ENCODE assay signal across 18 cellular contexts in the genomic region with DNA sequence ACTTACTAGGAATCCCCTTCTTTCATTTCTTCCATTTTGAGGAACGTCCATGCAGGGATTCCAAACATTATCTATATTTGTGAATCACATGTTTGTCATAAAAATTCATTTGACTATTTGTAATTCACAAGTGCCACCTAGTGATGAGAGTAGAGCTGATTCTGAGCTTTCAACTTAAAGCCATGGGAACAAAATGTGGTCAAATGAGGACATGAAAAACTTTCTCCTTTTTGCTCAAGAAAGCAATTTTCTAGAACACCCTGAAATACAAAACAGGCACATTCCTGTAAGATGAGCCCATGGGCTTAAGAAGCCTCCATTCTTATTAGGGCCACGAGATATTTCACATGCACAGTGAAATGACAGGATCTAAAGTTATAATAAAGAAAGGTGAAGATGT. TPM values are rescaled to one million over a fixed set of nuclear protein-coding genes. Genes with fewer than 3 reads are reported as not detected.
DNase-seq lines count a peak whose midpoint lies in the region; ATAC-seq, FAIRE-seq and TF ChIP-seq lines count a peak whose summit lies in the region.
"Had no signal": no experiment of that assay in that cellular context is flagged by ENCODE, and none has a peak within 500 bp of the region (broad histone marks: within the 10 kb centered on the region; RNA-seq: fewer than 3 reads in every experiment).

No MANE protein-coding gene starts in this region.

- DNase-seq in AML-193 (lab: John Stamatoyannopoulos, UW) (peak; percentile 12 to 15), astrocyte (ENCODE audit: low read depth) (peak; percentile 1), inferior parietal cortex (ENCODE audit: extremely low spot score) (peak; percentile 27), NCI-H345 treated with DMSO at 0.1 percent for 48 hours (lab: John Stamatoyannopoulos, UW; ENCODE audit: unreplicated experiment) (no peak), NOMO-1 treated with dmso at 0.1 percent for 144 hours (lab: John Stamatoyannopoulos, UW; ENCODE audit: unreplicated experiment) (no peak), NCI-H1092 treated with DMSO at 0.1 percent for 48 hours (lab: John Stamatoyannopoulos, UW) (no peak)
- DNase-seq in activated T-cell treated with anti-CD3 and anti-CD28 coated beads, Interleukin-2, amount 50 U/mL, for 4 hours: no peak
- DNase-seq: activated CD8-positive, alpha-beta memory T cell treated with anti-CD3 and anti-CD28 coated beads, Interleukin-2, amount 50 U/mL, for 48 hours; aorta; C1 segment of cervical spinal cord; NCI-H2107; small intestine; uterus had no signal

- H3K9ac ChIP-seq in KMS-11: no peak overlapping the region; the same call in 1 of the 2 replicates
- H3K9ac ChIP-seq in astrocyte (ENCODE audit: low read length): no peak overlapping the region

- no peak overlapping the region for H3K4me3 Mint-ChIP-seq in astrocyte (ENCODE audit: unreplicated experiment)
- no peak overlapping the region for H3K4me3 Mint-ChIP-seq in activated T-cell treated with anti-CD3 and anti-CD28 coated beads, Interleukin-2, amount 50 U/mL, for 4 hours
- H3K4me3 Mint-ChIP-seq: natural killer cell treated with Interleukin-12 subunit alpha and Interleukin-12 subunit beta and Interleukin-15 and Interleukin-18, amount 100 ng/mL, for 72 hours had no signal

- H3K4me1 ChIP-seq in KMS-11 (ENCODE audit: low read depth, poor library complexity, severe bottlenecking) (peaks cover 42% of the 10 kb centered on the region), astrocyte (ENCODE audit: insufficient read depth, low read length) (no peaks in the 10 kb centered on the region)
- H3K4me1 ChIP-seq: uterus had no signal

- FAIRE-seq in astrocyte (lab: Jason Lieb, UNC): peak; percentile 17
- FAIRE-seq: keratinocyte, RCC 7860, small intestine, TTC549 had no signal

- no peaks in the 10 kb centered on the region for H3K9me3 ChIP-seq in astrocyte (ENCODE audit: insufficient read depth, low read depth, low read length)
- H3K9me3 ChIP-seq: uterus had no signal

- H3K27me3 ChIP-seq in KMS-11 (ENCODE audit: insufficient read depth, low read depth) (no peaks in the 10 kb centered on the region), astrocyte (ENCODE audit: insufficient read depth, low read length) (no peaks in the 10 kb centered on the region)
- H3K27me3 ChIP-seq: uterus had no signal

- no peaks in the 10 kb centered on the region for H3K27me3 Mint-ChIP-seq in astrocyte (ENCODE audit: low read depth, unreplicated experiment)
- H3K27me3 Mint-ChIP-seq in activated T-cell treated with anti-CD3 and anti-CD28 coated beads, Interleukin-2, amount 50 U/mL, for 4 hours (ENCODE audit: low read depth): no peaks in the 10 kb centered on the region
- H3K27me3 Mint-ChIP-seq: natural killer cell treated with Interleukin-12 subunit alpha and Interleukin-12 subunit beta and Interleukin-15 and Interleukin-18, amount 100 ng/mL, for 72 hours had no signal

- ATAC-seq in activated T-cell treated with anti-CD3 and anti-CD28 coated beads, Interleukin-2, amount 50 U/mL, for 4 hours: no peak
- ATAC-seq: natural killer cell treated with Interleukin-12 subunit alpha and Interleukin-12 subunit beta and Interleukin-15 and Interleukin-18, amount 100 ng/mL, for 72 hours had no signal

- no peak overlapping the region for H2AFZ ChIP-seq in KMS-11 (ENCODE audit: low read depth)
- no peak overlapping the region for H2AFZ ChIP-seq in astrocyte (ENCODE audit: low read depth, low read length)

- H3K27ac ChIP-seq in KMS-11: peak overlapping the region; percentile 65; the same call in 1 of the 2 replicates
- H3K27ac ChIP-seq in astrocyte (ENCODE audit: low read depth, low read length): no peak overlapping the region
- H3K27ac ChIP-seq: uterus had no signal

- no peaks in the 10 kb centered on the region for H3K36me3 Mint-ChIP-seq in astrocyte (ENCODE audit: low read depth, unreplicated experiment)
- H3K36me3 Mint-ChIP-seq in activated T-cell treated with anti-CD3 and anti-CD28 coated beads, Interleukin-2, amount 50 U/mL, for 4 hours (ENCODE audit: insufficient read depth): peaks cover 14% of the 10 kb centered on the region

- H4K20me1 ChIP-seq in KMS-11 (ENCODE audit: insufficient read depth) (0 out of 2 replicates have a peak, but pooled peaks cover 5% of the 10 kb centered on the region), astrocyte (ENCODE audit: insufficient read depth, low read length) (peaks cover 68% of the 10 kb centered on the region)

- no peak overlapping the region for H3K4me3 ChIP-seq in KMS-11 (IDR thresholded peaks at IDR 0.05; ENCODE audit: insufficient read depth, low read depth, low read length)
- H3K4me3 ChIP-seq in astrocyte (ENCODE audit: insufficient read depth, low read depth, low read length): no peak overlapping the region
- H3K4me3 ChIP-seq: uterus had no signal

- H3K9me3 Mint-ChIP-seq in astrocyte (ENCODE audit: unreplicated experiment): no peaks in the 10 kb centered on the region
- H3K9me3 Mint-ChIP-seq in activated T-cell treated with anti-CD3 and anti-CD28 coated beads, Interleukin-2, amount 50 U/mL, for 4 hours: no peaks in the 10 kb centered on the region
- H3K9me3 Mint-ChIP-seq: natural killer cell treated with Interleukin-12 subunit alpha and Interleukin-12 subunit beta and Interleukin-15 and Interleukin-18, amount 100 ng/mL, for 72 hours had no signal

- 0 out of 2 replicates have a peak, but pooled peaks have one; percentile 9 for TF ChIP-seq CTCF in KMS-11 (conservative IDR thresholded peaks at IDR 0.05; ENCODE audit: low read depth, low read length)
- no peak for TF ChIP-seq CTCF in astrocyte (IDR thresholded peaks at IDR 0.05; ENCODE audit: insufficient read depth, low read depth, low read length)

- no peaks in the 10 kb centered on the region for H3K36me3 ChIP-seq in KMS-11 (ENCODE audit: insufficient read depth)
- peaks cover 3% of the 10 kb centered on the region for H3K36me3 ChIP-seq in astrocyte (ENCODE audit: insufficient read depth, low read length)
- H3K36me3 ChIP-seq: uterus had no signal

- H3K27ac Mint-ChIP-seq in astrocyte (ENCODE audit: unreplicated experiment): no peak overlapping the region
- H3K27ac Mint-ChIP-seq: natural killer cell treated with Interleukin-12 subunit alpha and Interleukin-12 subunit beta and Interleukin-15 and Interleukin-18, amount 100 ng/mL, for 72 hours had no signal

- H3K4me2 ChIP-seq in KMS-11 (peak overlapping the region; percentile 73), astrocyte (ENCODE audit: low read length) (no peak overlapping the region)

- H3K79me2 ChIP-seq in KMS-11 (ENCODE audit: insufficient read depth, low read depth) (peaks cover 3% of the 10 kb centered on the region; the same call in 1 of the 2 replicates), astrocyte (ENCODE audit: insufficient read depth, low read length) (peaks cover 93% of the 10 kb centered on the region)

- H3K4me1 Mint-ChIP-seq in astrocyte (ENCODE audit: low read depth, unreplicated experiment): peaks cover 6% of the 10 kb centered on the region
- H3K4me1 Mint-ChIP-seq in activated T-cell treated with anti-CD3 and anti-CD28 coated beads, Interleukin-2, amount 50 U/mL, for 4 hours (ENCODE audit: low read depth): peaks cover 20% of the 10 kb centered on the region

RNA-seq across cellular contexts. Expression of gene MAP3K7, which starts 12.3 kb away (rescaled TPM):
- total RNA-seq in astrocyte: 33.4 and 33.8 TPM in 2 replicates
- 10 to 100 TPM; 15.4 to 17.4 (median 17.0) TPM for total RNA-seq in activated T-cell treated with anti-CD3 and anti-CD28 coated beads, Interleukin-2, amount 50 U/mL, for 4 hours

Comparison
In these comparisons a context has a peak if more than half of its experiments do, and no peak if none do; other contexts are left out.
1. DNase-seq: peak in AML-193 (2 of 2), astrocyte (single experiment) and inferior parietal cortex (single experiment); none in NCI-H345 treated with DMSO at 0.1 percent for 48 hours (single experiment), NOMO-1 treated with dmso at 0.1 percent for 144 hours (single experiment), activated T-cell treated with anti-CD3 and anti-CD28 coated beads, Interleukin-2, amount 50 U/mL, for 4 hours (single experiment) and NCI-H1092 treated with DMSO at 0.1 percent for 48 hours (single experiment).